1 cellular context compared by ENCODE assay signal in the genomic region with DNA sequence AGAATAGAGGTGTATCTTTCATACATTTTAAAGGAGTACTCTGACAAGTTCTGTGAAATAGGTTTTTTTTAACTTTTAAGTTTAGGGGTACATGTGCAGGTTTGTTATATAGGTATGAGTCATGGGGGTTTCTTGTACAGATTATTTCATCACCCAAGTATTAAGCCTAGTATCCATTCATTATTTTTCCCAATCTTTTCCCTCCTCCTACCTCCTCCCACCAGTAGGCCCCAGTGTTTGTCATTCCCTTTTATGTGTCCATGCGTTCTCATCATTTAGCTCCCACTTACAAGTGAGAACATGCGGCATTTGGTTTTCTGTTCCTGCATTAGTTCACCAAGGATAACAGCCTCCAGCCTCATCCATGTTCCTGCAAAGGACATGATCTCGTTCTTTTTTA.
TF ChIP-seq lines count a peak whose summit lies in the region.

No MANE protein-coding gene starts in this region.

TF ChIP-seq in HCT116, 20 proteins besides CTCF, POLR2A, EP300 and RAD21 (continued from another document):
- TF ChIP-seq ZBTB33 (IDR thresholded peaks at IDR 0.05; ENCODE audit: extremely low read depth, insufficient replicate concordance, low read length) = no peak
- TF ChIP-seq SRF (IDR thresholded peaks at IDR 0.05; ENCODE audit: low read depth) = no peak
- no peak for TF ChIP-seq CBX3 (IDR thresholded peaks at IDR 0.05; ENCODE audit: low read depth)
- no peak for TF ChIP-seq POLR2AphosphoS5 (IDR thresholded peaks at IDR 0.05; ENCODE audit: low read depth, low read length)
- TF ChIP-seq SIN3A (IDR thresholded peaks at IDR 0.05; ENCODE audit: low read depth) = no peak
- TF ChIP-seq ELF1 (IDR thresholded peaks at IDR 0.05; ENCODE audit: borderline replicate concordance, low read depth) = no peak
- TF ChIP-seq SP1 (IDR thresholded peaks at IDR 0.05; ENCODE audit: low read depth) = no peak
- TF ChIP-seq TCF7L2 (IDR thresholded peaks at IDR 0.05; ENCODE audit: borderline replicate concordance, extremely low read depth, insufficient read depth, insufficient read length) = no peak
